9 cellular contexts compared by ENCODE assay signal in genomic region chr4:123452585-123452984, GRCh38. TPM values are rescaled to one million over a fixed set of nuclear protein-coding genes. Genes with fewer than 3 reads are reported as not detected.
DNase-seq lines count a peak whose midpoint lies in the region; ATAC-seq and TF ChIP-seq lines count a peak whose summit lies in the region.
"Had no signal": no experiment of that assay in that cellular context is flagged by ENCODE, and none has a peak within 500 bp of the region (broad histone marks: within the 10 kb centered on the region; RNA-seq: fewer than 3 reads in every experiment).

No MANE protein-coding gene starts in this region.

- H3K4me1 ChIP-seq in Panc1 (ENCODE audit: control insufficient read depth, insufficient read depth, low read length) (peaks cover 25% of the 10 kb centered on the region), skeletal muscle satellite cell (ENCODE audit: control insufficient read depth, insufficient read depth, low read length) (peaks cover 24% of the 10 kb centered on the region)

- H3K4me2 ChIP-seq in skeletal muscle satellite cell (ENCODE audit: low read length): peak overlapping the region; percentile 16

- H3K27ac ChIP-seq in Panc1 (ENCODE audit: low read length): peak overlapping the region; percentile 84
- H3K27ac ChIP-seq: C4-2B had no signal

- CTCF ChIA-PET in Panc1 (lab: Charles Lee): no interaction called here

- H3K27me3 ChIP-seq in Panc1 (ENCODE audit: control insufficient read depth, insufficient read depth, low read length) (no peaks in the 10 kb centered on the region), skeletal muscle satellite cell (ENCODE audit: control insufficient read depth, insufficient read depth, low read length) (no peaks in the 10 kb centered on the region)

- peak; percentile 38 for DNase-seq in NCI-H345 (lab: John Stamatoyannopoulos, UW)
- no peak for DNase-seq in NCI-H345 treated with DMSO at 0.1 percent for 48 hours (lab: John Stamatoyannopoulos, UW; ENCODE audit: unreplicated experiment)
- DNase-seq in Panc1 (ENCODE audit: low read depth, low spot score): peak; percentile 87
- peak; percentile 39 for DNase-seq in fibroblast of the conjunctiva (ENCODE audit: low read depth)
- no peak for DNase-seq in activated naive CD4-positive, alpha-beta T cell (lab: John Stamatoyannopoulos, UW)

- in situ Hi-C loops in Panc1 (cut with HindIII; ENCODE audit: low pct_unique_long_range_greater_than_20kb, low sequenced_read_pairs): no loop called here

- BruUV-seq in Panc1 (replicated peaks; lab: Mats Ljungman, UMichigan): no TSS peak

- H3K4me3 ChIP-seq in Panc1 (ENCODE audit: low read depth in 2 of 2, low read length in 2 of 2) (no peak overlapping the region), skeletal muscle satellite cell (ENCODE audit: low read length) (no peak overlapping the region)

- no peak overlapping the region for H3K9ac ChIP-seq in skeletal muscle satellite cell (ENCODE audit: low read depth, low read length)

- no peak for ATAC-seq in Panc1
- ATAC-seq in HG03025 (IDR thresholded peaks at IDR 0.05; ENCODE audit: low FRiP score, unreplicated experiment): no peak
- no peak for ATAC-seq in HG03520 (IDR thresholded peaks at IDR 0.05; ENCODE audit: unreplicated experiment)

- no peaks in the 10 kb centered on the region for H3K36me3 ChIP-seq in Panc1 (ENCODE audit: control insufficient read depth, insufficient read depth, low read length)
- H3K36me3 ChIP-seq in skeletal muscle satellite cell (ENCODE audit: insufficient read depth, low read length): no peaks in the 10 kb centered on the region

- POLR2A ChIA-PET in Panc1 (lab: Charles Lee): no interaction called here

- H3K9me3 ChIP-seq in Panc1 (ENCODE audit: control insufficient read depth, insufficient read depth, low read depth, low read length): no peaks in the 10 kb centered on the region
- no peaks in the 10 kb centered on the region for H3K9me3 ChIP-seq in skeletal muscle satellite cell (replicated peaks; ENCODE audit: low read length)

- intact Hi-C loops in Panc1 (cut with micrococcal nuclease; ENCODE audit: unreplicated experiment): no loop called here

- no peak for TF ChIP-seq CTCF in Panc1 (IDR thresholded peaks at IDR 0.05)

RNA-seq across cellular contexts. Expression of gene SPRY1, which starts 56.0 kb away (rescaled TPM):
- 77.8 TPM for total RNA-seq in Panc1 (2021; ENCODE audit: unreplicated experiment)
- polyA plus RNA-seq in Panc1 (2012; ENCODE audit: insufficient read length): 68.8 TPM
- 6.6 and 14.9 TPM in 2 replicates for total RNA-seq in skeletal muscle satellite cell (2012; rRNA removed)

Comparison
In these comparisons a context has a peak if more than half of its experiments do, and no peak if none do; other contexts are left out.
1. DNase-seq: peak in NCI-H345 (single experiment), Panc1 (single experiment) and fibroblast of the conjunctiva (single experiment); none in NCI-H345 treated with DMSO at 0.1 percent for 48 hours (single experiment) and activated naive CD4-positive, alpha-beta T cell (0 of 4).